Comparison of ENCODE assay signal across 8 cellular contexts in the genomic region with DNA sequence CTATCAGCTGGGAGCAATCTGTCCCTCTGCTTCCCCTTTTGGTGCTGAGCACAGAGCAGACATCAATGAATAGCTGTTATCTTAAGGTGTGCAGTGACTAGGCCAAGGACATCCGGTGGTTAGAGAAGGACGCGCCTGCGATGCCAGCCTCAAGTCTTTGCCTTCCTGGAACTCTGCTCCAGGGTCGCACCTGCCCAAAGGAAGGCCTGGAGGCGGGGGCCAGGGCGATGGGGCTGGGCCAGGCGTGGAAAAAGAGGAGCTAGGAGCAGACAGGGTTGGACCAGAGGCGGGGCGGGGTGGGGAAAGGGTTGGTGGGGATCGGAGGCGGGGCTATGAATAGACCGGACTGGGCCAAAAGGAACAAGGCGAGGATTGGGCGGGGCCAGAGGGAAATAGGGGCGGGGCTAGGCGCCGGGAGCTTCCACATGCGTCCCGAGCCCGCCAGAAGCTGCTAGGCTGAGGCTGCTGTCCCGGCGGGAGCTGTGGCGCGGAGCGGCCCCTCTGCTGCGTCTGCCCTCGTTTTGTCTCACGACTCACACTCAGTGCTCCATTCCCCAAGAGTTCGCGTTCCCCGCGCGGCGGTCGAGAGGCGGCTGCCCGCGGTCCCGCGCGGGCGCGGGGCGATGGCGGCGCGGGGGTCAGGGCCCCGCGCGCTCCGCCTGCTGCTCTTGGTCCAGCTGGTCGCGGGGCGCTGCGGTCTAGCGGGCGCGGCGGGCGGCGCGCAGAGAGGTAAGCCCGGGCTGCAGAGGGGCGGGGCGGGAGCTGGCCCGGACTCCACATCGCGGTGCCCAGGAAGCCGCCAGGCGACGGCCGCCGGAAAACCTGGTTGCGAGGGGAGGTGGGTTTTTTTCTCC. TPM values are rescaled to one million over a fixed set of nuclear protein-coding genes. Genes with fewer than 3 reads are reported as not detected.
A peak's percentile ranks its signal among the peaks of the same experiment; 100 is the strongest.
DNase-seq lines count a peak whose midpoint lies in the region; ATAC-seq lines count a peak whose summit lies in the region.

TSS of gene CHRNA5 (plus strand) at position 424 of the 854 bp plus-strand sequence. CDS start at position 624, 200 bp downstream.

- DNase-seq in CD1c-positive myeloid dendritic cell (ENCODE audit: extremely low spot score) = peak; percentile 85
- peak; percentile 80 for DNase-seq in HT1080 (ENCODE audit: low read depth)
- DNase-seq in NOMO-1 (lab: John Stamatoyannopoulos, UW; ENCODE audit: unreplicated experiment in 2 of 2) = peak; percentile 42 to 65
- DNase-seq in activated CD8-positive, alpha-beta memory T cell treated with anti-CD3 and anti-CD28 coated beads for 48 hours (ENCODE audit: low read depth in 2 of 3, low spot score in 2 of 3) = peak; percentile 55 to 70 (median 65)
- DNase-seq in epidermal melanocyte (ENCODE audit: insufficient read length, low spot score) = peak; percentile 50
- peak; percentile 84 for DNase-seq in myocyte (ENCODE audit: low read depth)
- DNase-seq in stimulated activated effector memory CD8-positive, alpha-beta T cell treated with anti-CD3 and anti-CD28 coated beads, Interleukin-12 subunit alpha, Interleukin-12 subunit beta, amount 100 ng/mL, for 72 hours (ENCODE audit: low spot score in 2 of 2) = peak; percentile 67 to 70

- H3K27ac Mint-ChIP-seq in stimulated activated effector memory CD8-positive, alpha-beta T cell treated with anti-CD3 and anti-CD28 coated beads, Interleukin-12 subunit alpha, Interleukin-12 subunit beta, amount 100 ng/mL, for 72 hours = peak within 1 kb of the TSS; percentile 83

- peaks cover 23% of the 10 kb centered on the region for H3K4me1 Mint-ChIP-seq in stimulated activated effector memory CD8-positive, alpha-beta T cell treated with anti-CD3 and anti-CD28 coated beads, Interleukin-12 subunit alpha, Interleukin-12 subunit beta, amount 100 ng/mL, for 72 hours

- ATAC-seq in GM19452 (IDR thresholded peaks at IDR 0.05; ENCODE audit: unreplicated experiment) = peak; percentile 70
- ATAC-seq in stimulated activated effector memory CD8-positive, alpha-beta T cell treated with anti-CD3 and anti-CD28 coated beads, Interleukin-12 subunit alpha, Interleukin-12 subunit beta, amount 100 ng/mL, for 72 hours = peak; percentile 91

- H3K9me3 Mint-ChIP-seq in stimulated activated effector memory CD8-positive, alpha-beta T cell treated with anti-CD3 and anti-CD28 coated beads, Interleukin-12 subunit alpha, Interleukin-12 subunit beta, amount 100 ng/mL, for 72 hours = no peaks in the 10 kb centered on the region

- H3K36me3 Mint-ChIP-seq in stimulated activated effector memory CD8-positive, alpha-beta T cell treated with anti-CD3 and anti-CD28 coated beads, Interleukin-12 subunit alpha, Interleukin-12 subunit beta, amount 100 ng/mL, for 72 hours = no peaks in the 10 kb centered on the region

- H3K4me3 Mint-ChIP-seq in stimulated activated effector memory CD8-positive, alpha-beta T cell treated with anti-CD3 and anti-CD28 coated beads, Interleukin-12 subunit alpha, Interleukin-12 subunit beta, amount 100 ng/mL, for 72 hours = peak within 1 kb of the TSS; percentile 77

RNA-seq across cellular contexts. Expression of gene CHRNA5, which starts in this region (rescaled TPM):
- 9.0 and 9.2 TPM in 2 replicates for total RNA-seq in HT1080 (2014; rRNA removed; shearing (Covaris generic))
- polyA plus RNA-seq in HT1080 (2015; cell fraction: cytosol; rRNA removed) = 5.9 and 10.8 TPM in 2 replicates
- 7.9 and 11.4 TPM in 2 replicates for polyA plus RNA-seq in HT1080 (2015; cell fraction: nucleus; rRNA removed)
- total RNA-seq in myocyte = 2.0 and 2.5 TPM in 2 replicates
- polyA plus RNA-seq in myocyte (2012) = 1.0 TPM

Comparison
In these comparisons a context has a peak if more than half of its experiments do, and no peak if none do; other contexts are left out.
1. Peak in every context shown above with its lines: DNase-seq and ATAC-seq.